Comparison of ENCODE assay signal across 8 cellular contexts in the genomic region with DNA sequence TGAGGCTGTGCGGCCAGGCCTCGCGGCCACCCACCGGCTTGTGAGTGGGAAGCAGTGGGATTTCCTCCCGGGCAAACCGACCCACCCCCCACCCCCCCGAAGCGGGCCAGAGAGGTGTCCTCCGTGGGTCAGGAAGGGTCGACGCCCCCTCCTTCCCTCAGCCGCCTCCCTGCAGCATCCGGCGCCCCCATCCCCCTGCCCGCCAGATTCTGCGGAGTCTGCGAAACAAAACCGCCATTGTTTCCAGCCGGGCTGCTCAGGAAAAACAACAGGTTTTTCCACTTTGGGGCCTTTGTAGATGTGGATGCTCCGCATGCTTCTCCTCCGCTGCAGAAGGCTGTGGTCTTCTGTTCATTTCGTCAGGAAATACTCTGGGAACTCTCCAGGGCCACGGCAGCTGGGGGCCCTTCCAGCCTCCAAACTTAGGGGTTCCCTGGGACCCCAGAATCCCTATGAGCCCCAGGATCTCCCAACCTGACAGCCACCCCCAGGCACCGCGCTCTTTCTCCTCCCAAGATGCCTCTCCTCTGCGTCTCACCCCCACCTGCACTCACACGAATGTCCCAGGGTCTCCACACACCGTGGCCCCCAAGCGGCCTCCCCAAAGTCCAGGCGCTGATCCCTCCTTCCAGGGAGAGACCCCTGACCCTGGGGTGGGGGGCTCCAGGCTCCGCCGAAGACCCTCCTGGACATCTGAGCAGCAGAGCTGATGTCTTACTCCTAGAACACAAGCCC.
DNase-seq lines count a peak whose midpoint lies in the region; ATAC-seq, FAIRE-seq and TF ChIP-seq lines count a peak whose summit lies in the region.
"Not testable (repeated sequence)": the region's sequence is repeated elsewhere in the genome, so short reads cannot be mapped to it uniquely, and the experiment has no call there.

No MANE protein-coding gene starts in this region.

- FAIRE-seq in HepG2 (lab: Jason Lieb, UNC) = not testable (repeated sequence)

- WGBS in HepG2 (ENCODE audit: low lambda C conversion rate) = 39% methylated on average over 18 of the region's 32 CpGs

- BruUV-seq in HepG2 (replicated peaks; lab: Mats Ljungman, UMichigan) = not testable (repeated sequence)

- not testable (repeated sequence) for TF ChIP-seq POLR2A in HepG2 (IDR thresholded peaks at IDR 0.05; ENCODE audit: insufficient read depth in 1 of 2, low read depth in 2 of 2, low read length in 2 of 2)

- not testable (repeated sequence) for H3K79me2 ChIP-seq in HepG2 (ENCODE audit: insufficient read depth, low read length); osteoblast (ENCODE audit: insufficient read depth, low read length)

- H3K27ac ChIP-seq in CD4-positive, CD25-positive, alpha-beta regulatory T cell (ENCODE audit: insufficient read depth, low read length, poor library complexity, severe bottlenecking); brain microvascular endothelial cell; osteoblast (ENCODE audit: low read depth, low read length): not testable (repeated sequence)
- H3K27ac ChIP-seq in HepG2 (ENCODE audit: extremely low read length, insufficient read depth, low read length) = peak overlapping the region; percentile 44

- H3K9me3 ChIP-seq in CD4-positive, CD25-positive, alpha-beta regulatory T cell (ENCODE audit: control insufficient read depth in 2 of 2, low read length in 2 of 2); T-helper 17 cell (ENCODE audit: control insufficient read depth, low read length, poor library complexity, severe bottlenecking); HepG2 (ENCODE audit: low read length); osteoblast (ENCODE audit: low read depth, low read length): not testable (repeated sequence)

- not testable (repeated sequence) for H3K9me3 Mint-ChIP-seq in CD4-positive, CD25-positive, alpha-beta regulatory T cell; stimulated activated memory B cell treated with anti-CD40 and anti-IgM and Interleukin-4, amounts not matched to agents 10 μg/mL and 1 μg/mL and 100 μg/mL, for 72 hours

- H3K4me2 ChIP-seq in HepG2 (ENCODE audit: low read depth, low read length) (peak overlapping the region; percentile 48), osteoblast (ENCODE audit: insufficient read depth, low read length) (peak overlapping the region; percentile 53)

- POLR2A ChIA-PET in HepG2 (lab: Yijun Ruan, JAX) = not testable (repeated sequence)

- H2AFZ ChIP-seq in HepG2 (ENCODE audit: low read length) = not testable (repeated sequence)
- peak overlapping the region; percentile 15 for H2AFZ ChIP-seq in osteoblast (ENCODE audit: low read length)

- peaks cover 0 to 14% (median 4%) of the 10 kb centered on the region in 4 donors for H3K4me1 Mint-ChIP-seq in CD4-positive, CD25-positive, alpha-beta regulatory T cell
- not testable (repeated sequence) for H3K4me1 Mint-ChIP-seq in T-helper 17 cell
- peaks cover 33% of the 10 kb centered on the region for H3K4me1 Mint-ChIP-seq in stimulated activated memory B cell treated with anti-CD40 and anti-IgM and Interleukin-4, amounts not matched to agents 10 μg/mL and 1 μg/mL and 100 μg/mL, for 72 hours

- H3K36me3 ChIP-seq in CD4-positive, CD25-positive, alpha-beta regulatory T cell (ENCODE audit: control insufficient read depth, insufficient read depth, low read length); brain microvascular endothelial cell (replicated peaks); HepG2 (replicated peaks in 1 of 2; ENCODE audit: control insufficient read depth in 1 of 2, insufficient read depth in 2 of 2, low read length in 2 of 2); osteoblast (ENCODE audit: insufficient read depth, low read length): not testable (repeated sequence)

- H3K9ac ChIP-seq in HepG2 (ENCODE audit: insufficient read depth, low read depth, low read length) = peak overlapping the region; percentile 44; the same call in 1 of the 2 replicates

- not testable (repeated sequence) for TF ChIP-seq RAD21 in Ishikawa (IDR thresholded peaks at IDR 0.05; ENCODE audit: low read depth); HepG2 (CRISPR knock-in tag; IDR thresholded peaks at IDR 0.05)

- not testable (repeated sequence) for DNase-seq in CD4-positive, CD25-positive, alpha-beta regulatory T cell; T-helper 17 cell; brain microvascular endothelial cell; osteoblast (ENCODE audit: insufficient read length, low spot score, missing footprints)
- peak; percentile 59 for DNase-seq in foreskin melanocyte
- DNase-seq in HepG2 (ENCODE audit: low spot score) = peak; percentile 73

- intact Hi-C loops in HepG2 (cut with micrococcal nuclease; ENCODE audit: unreplicated experiment) = not testable (repeated sequence)

- in situ Hi-C loops in brain microvascular endothelial cell (cut with HindIII; ENCODE audit: low pct_ligation_motif_present, low sequenced_read_pairs); HepG2 (cut with HindIII; ENCODE audit: extremely low pct_ligation_motif_present, low pct_unique_long_range_greater_than_20kb): not testable (repeated sequence)

- TF ChIP-seq CTCF in brain microvascular endothelial cell (IDR thresholded peaks at IDR 0.05; ENCODE audit: low read depth, low read length, missing control alignments); HepG2 (CRISPR knock-in tag; IDR thresholded peaks at IDR 0.05); osteoblast (IDR thresholded peaks at IDR 0.05; ENCODE audit: extremely low read depth, low read depth, low read length): not testable (repeated sequence)

- peak overlapping the region in 1 of 3 donors; percentile 31 for H3K27ac Mint-ChIP-seq in CD4-positive, CD25-positive, alpha-beta regulatory T cell
- peak overlapping the region; percentile 41 for H3K27ac Mint-ChIP-seq in T-helper 17 cell
- peak overlapping the region; percentile 69 for H3K27ac Mint-ChIP-seq in stimulated activated memory B cell treated with anti-CD40 and anti-IgM and Interleukin-4, amounts not matched to agents 10 μg/mL and 1 μg/mL and 100 μg/mL, for 72 hours

- not testable (repeated sequence) for H3K27me3 Mint-ChIP-seq in CD4-positive, CD25-positive, alpha-beta regulatory T cell; T-helper 17 cell; stimulated activated memory B cell treated with anti-CD40 and anti-IgM and Interleukin-4, amounts not matched to agents 10 μg/mL and 1 μg/mL and 100 μg/mL, for 72 hours

- not testable (repeated sequence) for H3K4me3 ChIP-seq in CD4-positive, CD25-positive, alpha-beta regulatory T cell (ENCODE audit: low read depth, low read length); HepG2 (replicated peaks in 1 of 3; ENCODE audit: insufficient read depth in 1 of 3, low read depth in 2 of 3, low read length in 3 of 3)
- H3K4me3 ChIP-seq in brain microvascular endothelial cell (ENCODE audit: low read depth, low read length) (peak overlapping the region; percentile 15), osteoblast (ENCODE audit: insufficient read depth, low read length) (peak overlapping the region; percentile 46)

- not testable (repeated sequence) for TF ChIP-seq EP300 in Ishikawa (IDR thresholded peaks at IDR 0.05; ENCODE audit: borderline replicate concordance); HepG2 (IDR thresholded peaks at IDR 0.05; ENCODE audit: low read depth in 2 of 2, low read length in 2 of 2); HepG2 (CRISPR knock-in tag; IDR thresholded peaks at IDR 0.05; ENCODE audit: borderline replicate concordance)

- peak overlapping the region in 3 of 4 donors; percentile 22 to 54 (median 46) for H3K4me3 Mint-ChIP-seq in CD4-positive, CD25-positive, alpha-beta regulatory T cell
- H3K4me3 Mint-ChIP-seq in T-helper 17 cell = peak overlapping the region; percentile 25
- peak overlapping the region; percentile 26 for H3K4me3 Mint-ChIP-seq in stimulated activated memory B cell treated with anti-CD40 and anti-IgM and Interleukin-4, amounts not matched to agents 10 μg/mL and 1 μg/mL and 100 μg/mL, for 72 hours

- CTCF ChIA-PET in HepG2 (lab: Yijun Ruan, JAX; ENCODE audit: low intra/inter-chr PET ratio, low total read pairs) = not testable (repeated sequence)

- H3K36me3 Mint-ChIP-seq in CD4-positive, CD25-positive, alpha-beta regulatory T cell; T-helper 17 cell (ENCODE audit: low read depth): not testable (repeated sequence)
- H3K36me3 Mint-ChIP-seq in stimulated activated memory B cell treated with anti-CD40 and anti-IgM and Interleukin-4, amounts not matched to agents 10 μg/mL and 1 μg/mL and 100 μg/mL, for 72 hours = peaks cover 19% of the 10 kb centered on the region

- H3K4me1 ChIP-seq in CD4-positive, CD25-positive, alpha-beta regulatory T cell (ENCODE audit: control insufficient read depth, insufficient read depth, low read length, poor library complexity, severe bottlenecking); osteoblast (ENCODE audit: insufficient read depth, low read length): not testable (repeated sequence)
- H3K4me1 ChIP-seq in HepG2 (ENCODE audit: insufficient read depth, low read length) = peaks cover 69% of the 10 kb centered on the region

- H3K27me3 ChIP-seq in CD4-positive, CD25-positive, alpha-beta regulatory T cell (ENCODE audit: control insufficient read depth, insufficient read depth, low read length); brain microvascular endothelial cell (replicated peaks); HepG2 (ENCODE audit: control insufficient read depth in 1 of 2, insufficient read depth in 2 of 2, low read length in 2 of 2); osteoblast (ENCODE audit: insufficient read depth, low read length): not testable (repeated sequence)

- H4K20me1 ChIP-seq in HepG2 (ENCODE audit: insufficient read depth, low read length); osteoblast (ENCODE audit: insufficient read depth, low read length): not testable (repeated sequence)

- not testable (repeated sequence) for ATAC-seq in CD4-positive, CD25-positive, alpha-beta regulatory T cell (ENCODE audit: low read depth in 2 of 2); T-helper 17 cell; stimulated activated memory B cell treated with anti-CD40 and anti-IgM and Interleukin-4, amounts not matched to agents 10 μg/mL and 1 μg/mL and 100 μg/mL, for 72 hours
- peak; percentile 24; the same call in 2 of the 3 replicates for ATAC-seq in HepG2

TF ChIP-seq in Ishikawa, 13 proteins besides CTCF, POLR2A, EP300 and RAD21 (continues in another document):
- 0 out of 2 replicates have a peak, but pooled peaks have one; percentile 20 for TF ChIP-seq EGR1 (IDR thresholded peaks at IDR 0.05)

TF ChIP-seq in HepG2, 621 proteins besides CTCF, POLR2A, EP300 and RAD21 (continues in another document):
- peak; percentile 46; the same call in 1 of the 2 replicates for TF ChIP-seq KDM2A (CRISPR knock-in tag; IDR thresholded peaks at IDR 0.05; ENCODE audit: borderline replicate concordance, low read depth)
